In genomic region chr7:726084-726853, GRCh38 we compare ENCODE assay signal across 8 cellular contexts. TPM values are rescaled to one million over a fixed set of nuclear protein-coding genes. Genes with fewer than 3 reads are reported as not detected.
DNase-seq lines count a peak whose midpoint lies in the region; ATAC-seq and TF ChIP-seq lines count a peak whose summit lies in the region.

DNAAF5 (plus strand) TSS chr7:726699; CDS start chr7:726721, 22 bp downstream.

- ATAC-seq in HG03175 (IDR thresholded peaks at IDR 0.05; ENCODE audit: unreplicated experiment) = peak; percentile 84

- DNase-seq in AG09319 (ENCODE audit: extremely low read depth, low read depth) (peak; percentile 49), NCI-H345 (lab: John Stamatoyannopoulos, UW) (peak; percentile 91), cerebellum (ENCODE audit: low spot score) (peak; percentile 92), kidney tubule cell (ENCODE audit: low spot score) (peak; percentile 89)
- peak; percentile 90 for DNase-seq in activated CD4-positive, CD25-positive, alpha-beta regulatory T cell treated with anti-CD3 and anti-CD28 coated beads, Interleukin-2, amount 50 U/mL, for 72 hours
- DNase-seq in stimulated activated CD4-positive, alpha-beta T cell treated with anti-CD3 and anti-CD28 coated beads, Interleukin-1b, Interleukin-23, amount 100 ng/mL, for 1 hour (ENCODE audit: low read depth in 2 of 2) = peak; percentile 63 to 77

- TF ChIP-seq CTCF in AG09319 (IDR thresholded peaks at IDR 0.05; ENCODE audit: low read depth, low read length) = no peak

- TF ChIP-seq POLR2A in GM18951 (IDR thresholded peaks at IDR 0.05; ENCODE audit: extremely low read depth, insufficient read depth, insufficient read length) = peak; percentile 60

- in situ Hi-C loops in GM18951 (cut with MboI; ENCODE audit: low sequenced_read_pairs, unreplicated experiment) = no loop called here

RNA-seq across cellular contexts. Expression of gene DNAAF5, which starts in this region (rescaled TPM):
- total RNA-seq in cerebellum = 13.6 TPM

Comparison
In these comparisons a context has a peak if more than half of its experiments do, and no peak if none do; other contexts are left out.
1. Peak in every context shown above with its lines: DNase-seq and ATAC-seq.